Comparison of ENCODE assay signal across 17 cellular contexts in the genomic region with DNA sequence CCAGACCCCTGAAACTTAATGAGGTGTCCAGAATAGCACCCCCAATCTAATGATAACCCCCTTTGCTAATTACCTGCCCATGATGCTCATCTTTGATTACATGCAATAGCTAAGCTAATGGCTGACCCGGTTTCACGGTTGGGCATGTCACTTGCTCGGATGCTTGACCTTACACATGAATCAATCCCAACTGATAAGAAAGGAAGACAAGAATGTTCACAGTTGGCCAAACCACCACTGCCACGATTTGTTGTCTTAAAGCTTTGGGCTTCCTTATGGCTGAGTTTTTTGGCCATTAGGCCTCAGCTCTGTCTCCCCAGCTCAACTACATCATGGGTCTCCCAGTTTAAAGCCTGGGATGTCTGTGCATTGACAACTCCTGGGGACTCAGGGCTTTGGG.
"Had no signal": no experiment of that assay in that cellular context is flagged by ENCODE, and none has a peak within 500 bp of the region (broad histone marks: within the 10 kb centered on the region; RNA-seq: fewer than 3 reads in every experiment).

No MANE protein-coding gene starts in this region.

- H3K36me3 ChIP-seq: thyroid gland had no signal

- ATAC-seq: activated CD4-positive, alpha-beta T cell treated with anti-CD3 and anti-CD28 coated beads for 36 hours; activated T-cell treated with anti-CD3 and anti-CD28 coated beads, Interleukin-2, amount 50 U/mL, for 72 hours; stimulated activated naive CD8-positive, alpha-beta T cell treated with anti-CD3 and anti-CD28 coated beads, Interleukin-15, Interleukin-2, amounts not matched to agents 100 U/mL and 50 U/mL, for 24 hours; T-helper 17 cell had no signal

- H3K9me3 ChIP-seq: thyroid gland had no signal

- H3K27me3 ChIP-seq: thyroid gland had no signal

- H3K27ac ChIP-seq: thyroid gland had no signal

- DNase-seq: activated B cell treated with CpG ODN at 0.5 μM for 24 hours; activated CD4-positive, alpha-beta memory T cell treated with anti-CD3 and anti-CD28 coated beads for 36 hours; activated CD4-positive, alpha-beta T cell treated with anti-CD3 and anti-CD28 coated beads for 36 hours; activated effector memory CD4-positive, alpha-beta T cell treated with Interleukin-2 at 50 U/mL for 16 hours; activated naive CD4-positive, alpha-beta T cell treated with anti-CD3 and anti-CD28 coated beads for 36 hours; activated naive CD8-positive, alpha-beta T cell treated with anti-CD3 and anti-CD28 coated beads, Interleukin-2, amount 10 ng/mL, durations not matched to agents 7 days and 5 days; activated T-cell treated with anti-CD3 and anti-CD28 coated beads, Interleukin-2, amount 50 U/mL, for 72 hours; amniotic stem cell; head of caudate nucleus; hypothalamus; naive B cell; stimulated activated CD4-positive, alpha-beta T cell treated with anti-CD3 and anti-CD28 coated beads, Interleukin-4, amount 100 ng/mL, for 4 hours; stimulated activated naive CD8-positive, alpha-beta T cell treated with anti-CD3 and anti-CD28 coated beads, Interleukin-15, Interleukin-2, amounts not matched to agents 100 U/mL and 50 U/mL, for 24 hours; substantia nigra; T-helper 17 cell; thyroid gland had no signal

- FAIRE-seq: frontal cortex had no signal

- H3K4me3 ChIP-seq: thyroid gland had no signal
